In genomic region chr3:39839504-39839903, GRCh38 we compare ENCODE assay signal across 29 cellular contexts. TPM values are rescaled to one million over a fixed set of nuclear protein-coding genes. Genes with fewer than 3 reads are reported as not detected.
"Had no signal": no experiment of that assay in that cellular context is flagged by ENCODE, and none has a peak within 500 bp of the region (broad histone marks: within the 10 kb centered on the region; RNA-seq: fewer than 3 reads in every experiment).

No MANE protein-coding gene starts in this region.

- H3K4me3 ChIP-seq: adrenal gland, body of pancreas had no signal

- H3K27me3 ChIP-seq: adrenal gland had no signal

- H3K36me3 ChIP-seq: adrenal gland had no signal

- H3K4me1 ChIP-seq: adrenal gland, body of pancreas had no signal

- H3K27ac ChIP-seq: adrenal gland, body of pancreas, epithelial cell of prostate had no signal

- DNase-seq: activated CD4-positive, alpha-beta memory T cell treated with anti-CD3 and anti-CD28 coated beads for 36 hours; activated CD4-positive, alpha-beta T cell treated with anti-CD3 and anti-CD28 coated beads for 36 hours; activated CD4-positive, alpha-beta T cell treated with anti-CD3 and anti-CD28 coated beads, Interleukin-2, amount 10 ng/mL, durations not matched to agents 24 days and 14 days; activated CD4-positive, CD25-positive, alpha-beta regulatory T cell; activated CD4-positive, CD25-positive, alpha-beta regulatory T cell treated with anti-CD3 and anti-CD28 coated beads, Interleukin-2, amount 50 U/mL, for 72 hours; activated CD8-positive, alpha-beta memory T cell treated with anti-CD3 and anti-CD28 coated beads, Interleukin-2, amount 10 ng/mL, durations not matched to agents 7 days and 5 days; activated CD8-positive, alpha-beta memory T cell treated with anti-CD3 and anti-CD28 coated beads, Interleukin-2, amount 50 U/mL, for 4 hours; activated CD8-positive, alpha-beta T cell treated with anti-CD3 and anti-CD28 coated beads, Interleukin-2, amount 10 ng/mL, durations not matched to agents 7 days and 5 days; activated effector memory CD4-positive, alpha-beta T cell treated with anti-CD3 and anti-CD28 coated beads, Interleukin-2, amount 50 U/mL, for 16 hours; activated naive CD4-positive, alpha-beta T cell treated with anti-CD3 and anti-CD28 coated beads for 36 hours; activated naive CD8-positive, alpha-beta T cell treated with anti-CD3 and anti-CD28 coated beads for 36 hours; activated naive CD8-positive, alpha-beta T cell treated with anti-CD3 and anti-CD28 coated beads, Interleukin-2, amount 50 U/mL, for 24 hours; activated T-cell treated with anti-CD3 and anti-CD28 coated beads, Interleukin-2, amount 50 U/mL, for 1 hour; activated T-cell treated with anti-CD3 and anti-CD28 coated beads, Interleukin-2, amount 50 U/mL, for 48 hours; adrenal gland; amygdala; aorta; body of pancreas; caudate nucleus; cortex of kidney; effector CD8-positive, alpha-beta T cell; foreskin fibroblast; head of caudate nucleus; T-helper 2 cell had no signal

- H3K9me3 ChIP-seq: adrenal gland, body of pancreas had no signal

- ATAC-seq: activated CD4-positive, alpha-beta T cell treated with anti-CD3 and anti-CD28 coated beads for 36 hours; activated CD8-positive, alpha-beta memory T cell treated with anti-CD3 and anti-CD28 coated beads, Interleukin-2, amount 10 ng/mL, durations not matched to agents 7 days and 5 days; activated CD8-positive, alpha-beta T cell treated with anti-CD3 and anti-CD28 coated beads, Interleukin-2, amount 10 ng/mL, durations not matched to agents 7 days and 5 days; activated naive CD8-positive, alpha-beta T cell treated with anti-CD3 and anti-CD28 coated beads, Interleukin-2, amount 50 U/mL, for 24 hours; body of pancreas had no signal

RNA-seq across cellular contexts. Expression of gene MYRIP, which starts 30.1 kb away (rescaled TPM):
- total RNA-seq: activated CD4-positive, alpha-beta memory T cell treated with anti-CD3 and anti-CD28 coated beads for 36 hours; activated CD4-positive, alpha-beta T cell treated with anti-CD3 and anti-CD28 coated beads for 36 hours; activated CD4-positive, alpha-beta T cell treated with anti-CD3 and anti-CD28 coated beads, Interleukin-2, amount 10 ng/mL, durations not matched to agents 24 days and 14 days; activated CD8-positive, alpha-beta memory T cell treated with anti-CD3 and anti-CD28 coated beads for 36 hours; activated CD8-positive, alpha-beta memory T cell treated with anti-CD3 and anti-CD28 coated beads, Interleukin-2, amount 10 ng/mL, durations not matched to agents 7 days and 5 days; activated CD8-positive, alpha-beta T cell treated with anti-CD3 and anti-CD28 coated beads, Interleukin-2, amount 10 ng/mL, durations not matched to agents 7 days and 5 days; activated naive CD4-positive, alpha-beta T cell treated with anti-CD3 and anti-CD28 coated beads for 36 hours; activated naive CD8-positive, alpha-beta T cell treated with anti-CD3 and anti-CD28 coated beads for 36 hours; activated T-helper 1 cell treated with anti-CD3 and anti-CD28 coated beads, Interleukin-12 subunit alpha, Interleukin-12 subunit beta, Interleukin-2, Interleukin-4 antibody, amounts not matched to agents 30 ng/mL and 10 ng/mL and 1 ng/mL, durations not matched to agents 14 hours and 24 hours and 36 hours; activated T-helper 2 cell treated with anti-CD3 and anti-CD28 coated beads, Interferon-gamma antibody, Interleukin-2, Interleukin-4, amounts not matched to agents 10 μg/mL and 5 μg/mL and 100 μg/mL, durations not matched to agents 14 hours and 24 hours and 36 hours; T-helper 1 cell treated with Interleukin-12 subunit alpha and Interleukin-12 subunit beta and Interleukin-4 antibody, amounts not matched to agents 30 ng/mL and 1 ng/mL, for 36 hours had no signal
